ENCODE assay signal across 1 cellular context in genomic region chr1:114292194-114292593, GRCh38.
TF ChIP-seq lines count a peak whose summit lies in the region.

No MANE protein-coding gene starts in this region.

TF ChIP-seq in GM23338, 12 proteins besides CTCF, POLR2A, EP300 and RAD21 (continued from another document):
- TF ChIP-seq REST (IDR thresholded peaks at IDR 0.05; ENCODE audit: unreplicated experiment) = no peak
- TF ChIP-seq, protein P1, sequence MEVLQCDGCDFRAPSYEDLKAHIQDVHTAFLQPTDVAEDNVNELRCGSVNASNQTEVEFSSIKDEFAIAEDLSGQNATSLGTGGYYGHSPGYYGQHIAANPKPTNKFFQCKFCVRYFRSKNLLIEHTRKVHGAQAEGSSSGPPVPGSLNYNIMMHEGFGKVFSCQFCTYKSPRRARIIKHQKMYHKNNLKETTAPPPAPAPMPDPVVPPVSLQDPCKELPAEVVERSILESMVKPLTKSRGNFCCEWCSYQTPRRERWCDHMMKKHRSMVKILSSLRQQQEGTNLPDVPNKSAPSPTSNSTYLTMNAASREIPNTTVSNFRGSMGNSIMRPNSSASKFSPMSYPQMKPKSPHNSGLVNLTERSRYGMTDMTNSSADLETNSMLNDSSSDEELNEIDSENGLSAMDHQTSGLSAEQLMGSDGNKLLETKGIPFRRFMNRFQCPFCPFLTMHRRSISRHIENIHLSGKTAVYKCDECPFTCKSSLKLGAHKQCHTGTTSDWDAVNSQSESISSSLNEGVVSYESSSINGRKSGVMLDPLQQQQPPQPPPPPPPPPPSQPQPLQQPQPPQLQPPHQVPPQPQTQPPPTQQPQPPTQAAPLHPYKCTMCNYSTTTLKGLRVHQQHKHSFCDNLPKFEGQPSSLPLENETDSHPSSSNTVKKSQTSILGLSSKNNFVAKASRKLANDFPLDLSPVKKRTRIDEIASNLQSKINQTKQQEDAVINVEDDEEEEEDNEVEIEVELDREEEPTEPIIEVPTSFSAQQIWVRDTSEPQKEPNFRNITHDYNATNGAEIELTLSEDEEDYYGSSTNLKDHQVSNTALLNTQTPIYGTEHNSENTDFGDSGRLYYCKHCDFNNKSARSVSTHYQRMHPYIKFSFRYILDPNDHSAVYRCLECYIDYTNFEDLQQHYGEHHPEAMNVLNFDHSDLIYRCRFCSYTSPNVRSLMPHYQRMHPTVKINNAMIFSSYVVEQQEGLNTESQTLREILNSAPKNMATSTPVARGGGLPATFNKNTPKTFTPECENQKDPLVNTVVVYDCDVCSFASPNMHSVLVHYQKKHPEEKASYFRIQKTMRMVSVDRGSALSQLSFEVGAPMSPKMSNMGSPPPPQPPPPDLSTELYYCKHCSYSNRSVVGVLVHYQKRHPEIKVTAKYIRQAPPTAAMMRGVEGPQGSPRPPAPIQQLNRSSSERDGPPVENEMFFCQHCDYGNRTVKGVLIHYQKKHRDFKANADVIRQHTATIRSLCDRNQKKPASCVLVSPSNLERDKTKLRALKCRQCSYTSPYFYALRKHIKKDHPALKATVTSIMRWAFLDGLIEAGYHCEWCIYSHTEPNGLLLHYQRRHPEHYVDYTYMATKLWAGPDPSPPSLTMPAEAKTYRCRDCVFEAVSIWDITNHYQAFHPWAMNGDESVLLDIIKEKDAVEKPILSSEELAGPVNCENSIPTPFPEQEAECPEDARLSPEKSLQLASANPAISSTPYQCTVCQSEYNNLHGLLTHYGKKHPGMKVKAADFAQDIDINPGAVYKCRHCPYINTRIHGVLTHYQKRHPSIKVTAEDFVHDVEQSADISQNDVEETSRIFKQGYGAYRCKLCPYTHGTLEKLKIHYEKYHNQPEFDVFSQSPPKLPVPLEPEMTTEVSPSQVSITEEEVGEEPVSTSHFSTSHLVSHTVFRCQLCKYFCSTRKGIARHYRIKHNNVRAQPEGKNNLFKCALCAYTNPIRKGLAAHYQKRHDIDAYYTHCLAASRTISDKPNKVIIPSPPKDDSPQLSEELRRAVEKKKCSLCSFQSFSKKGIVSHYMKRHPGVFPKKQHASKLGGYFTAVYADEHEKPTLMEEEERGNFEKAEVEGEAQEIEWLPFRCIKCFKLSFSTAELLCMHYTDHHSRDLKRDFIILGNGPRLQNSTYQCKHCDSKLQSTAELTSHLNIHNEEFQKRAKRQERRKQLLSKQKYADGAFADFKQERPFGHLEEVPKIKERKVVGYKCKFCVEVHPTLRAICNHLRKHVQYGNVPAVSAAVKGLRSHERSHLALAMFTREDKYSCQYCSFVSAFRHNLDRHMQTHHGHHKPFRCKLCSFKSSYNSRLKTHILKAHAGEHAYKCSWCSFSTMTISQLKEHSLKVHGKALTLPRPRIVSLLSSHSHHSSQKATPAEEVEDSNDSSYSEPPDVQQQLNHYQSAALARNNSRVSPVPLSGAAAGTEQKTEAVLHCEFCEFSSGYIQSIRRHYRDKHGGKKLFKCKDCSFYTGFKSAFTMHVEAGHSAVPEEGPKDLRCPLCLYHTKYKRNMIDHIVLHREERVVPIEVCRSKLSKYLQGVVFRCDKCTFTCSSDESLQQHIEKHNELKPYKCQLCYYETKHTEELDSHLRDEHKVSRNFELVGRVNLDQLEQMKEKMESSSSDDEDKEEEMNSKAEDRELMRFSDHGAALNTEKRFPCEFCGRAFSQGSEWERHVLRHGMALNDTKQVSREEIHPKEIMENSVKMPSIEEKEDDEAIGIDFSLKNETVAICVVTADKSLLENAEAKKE (CRISPR knock-in tag; IDR thresholded peaks at IDR 0.05) = no peak
- no peak for TF ChIP-seq EZH2 (IDR thresholded peaks at IDR 0.05; ENCODE audit: low read depth, unreplicated experiment)
TF ChIP-seq in GM23338: peak in this region for 0.
